In the genomic region with DNA sequence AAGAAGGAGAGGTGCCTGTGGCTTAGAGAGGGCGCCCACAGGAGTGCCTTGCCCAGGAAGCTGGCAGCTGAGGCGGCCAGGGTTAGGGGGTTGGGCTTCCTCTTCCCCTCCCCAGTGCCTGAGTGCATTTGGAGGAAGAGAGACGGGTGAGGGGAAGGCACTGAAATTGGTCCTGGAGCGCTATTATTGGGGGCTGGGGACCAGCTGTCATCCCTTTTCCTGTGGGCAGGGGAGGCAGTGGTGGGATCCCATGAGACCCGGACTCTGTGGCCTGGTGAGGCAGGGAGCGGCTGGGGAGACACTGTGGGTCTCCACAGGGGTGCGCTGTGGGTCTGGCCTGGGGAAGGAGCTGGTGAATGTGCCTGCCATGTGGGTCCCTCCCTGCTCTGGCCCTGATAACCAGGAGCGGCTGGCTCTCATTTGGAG, we compare ENCODE assay signal across 8 cellular contexts.
A peak's percentile ranks its signal among the peaks of the same experiment; 100 is the strongest.
DNase-seq lines count a peak whose midpoint lies in the region; ATAC-seq and TF ChIP-seq lines count a peak whose summit lies in the region.

No MANE protein-coding gene starts in this region.

- CTCF ChIA-PET in GM10248 (lab: Yijun Ruan, JAX): interaction anchor here (0.6 to 4.8 kb wide), 22 partner anchors 9 to 613 kb away, joined by 3 to 41 read pairs (median 6); no protein-coding TSS in a partner anchor

- DNase-seq in GM10248 (ENCODE audit: extremely low spot score) (peak; percentile 82), NCI-H69 (lab: John Stamatoyannopoulos, UW) (peak; percentile 75), activated T-cell treated with anti-CD3 and anti-CD28 coated beads for 1 hour (ENCODE audit: low read depth) (peak; percentile 73), fibroblast of villous mesenchyme (ENCODE audit: low read depth) (peak; percentile 55), NCI-H1930 (lab: John Stamatoyannopoulos, UW) (no peak)
- DNase-seq in stimulated activated CD4-positive, alpha-beta T cell treated with anti-CD3 and anti-CD28 coated beads, Interleukin-12 subunit alpha, Interleukin-12 subunit beta, amount 100 ng/mL, for 24 hours (ENCODE audit: low read depth in 2 of 2): peak; percentile 60 to 75

- H3K4me3 ChIP-seq in fibroblast of villous mesenchyme (ENCODE audit: low read depth, low read length): no peak overlapping the region

- POLR2A ChIA-PET in GM10248 (lab: Yijun Ruan, JAX): interaction anchor here (0.5 kb wide), 1 partner anchor 807 kb away, joined by 8 read pairs; no protein-coding TSS in a partner anchor

- ATAC-seq in HG03039 (IDR thresholded peaks at IDR 0.05; ENCODE audit: unreplicated experiment) (no peak), HG03095 (IDR thresholded peaks at IDR 0.05; ENCODE audit: unreplicated experiment) (no peak)

- peak; percentile 78 for TF ChIP-seq CTCF in GM10248 (IDR thresholded peaks at IDR 0.05; ENCODE audit: control extremely low read depth, extremely low read depth, low read depth, missing control alignments)
- peak; percentile 62 for TF ChIP-seq CTCF in fibroblast of villous mesenchyme (IDR thresholded peaks at IDR 0.05; ENCODE audit: insufficient read depth, low read depth, low read length)

Comparison
In these comparisons a context has a peak if more than half of its experiments do, and no peak if none do; other contexts are left out.
1. DNase-seq: peak in GM10248 (single experiment), NCI-H69 (single experiment), activated T-cell treated with anti-CD3 and anti-CD28 coated beads for 1 hour (single experiment), fibroblast of villous mesenchyme (single experiment) and stimulated activated CD4-positive, alpha-beta T cell treated with anti-CD3 and anti-CD28 coated beads, Interleukin-12 subunit alpha, Interleukin-12 subunit beta, amount 100 ng/mL, for 24 hours (2 of 2); none in NCI-H1930 (0 of 2).